8 cellular contexts compared by ENCODE assay signal in the genomic region with DNA sequence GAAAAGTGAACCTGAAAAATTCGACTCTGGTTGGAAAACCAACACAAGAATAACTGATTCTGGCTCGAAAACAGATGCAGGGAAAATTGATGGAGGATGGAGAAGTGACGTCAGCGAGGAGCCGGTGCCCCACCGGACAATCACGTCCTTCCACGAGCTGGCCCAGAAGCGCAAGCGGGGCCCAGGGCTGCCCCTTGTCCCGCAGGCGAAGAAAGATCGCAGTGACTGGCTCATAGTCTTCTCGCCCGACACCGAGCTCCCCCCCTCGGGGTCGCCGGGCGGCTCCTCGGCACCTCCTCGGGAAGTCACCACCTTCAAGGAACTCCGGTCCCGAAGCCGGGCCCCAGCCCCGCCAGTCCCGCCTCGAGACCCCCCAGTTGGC. TPM values are rescaled to one million over a fixed set of nuclear protein-coding genes. Genes with fewer than 3 reads are reported as not detected.
DNase-seq lines count a peak whose midpoint lies in the region; ATAC-seq and TF ChIP-seq lines count a peak whose summit lies in the region.

No MANE protein-coding gene starts in this region.

- H3K9ac ChIP-seq in HUES48 (ENCODE audit: low read depth, low read length), result no peak overlapping the region

- peak overlapping the region; percentile 39 to 78 (median 71) for H3K4me3 Mint-ChIP-seq in CD4-positive, alpha-beta memory T cell

- H3K27me3 ChIP-seq in CD4-positive, alpha-beta memory T cell (ENCODE audit: insufficient read depth, low read length), result no peaks in the 10 kb centered on the region
- H3K27me3 ChIP-seq in HUES48 (ENCODE audit: control insufficient read depth, insufficient read depth, low read length) (peaks cover 12% of the 10 kb centered on the region), adrenal gland (no peaks in the 10 kb centered on the region)

- H3K4me1 Mint-ChIP-seq in CD4-positive, alpha-beta memory T cell, result peaks cover 15 to 50% (median 29%) of the 10 kb centered on the region in 4 donors

- CTCF ChIA-PET in CD4-positive, alpha-beta memory T cell (lab: Charles Lee; ENCODE audit: partially characterized antibody), result interaction anchor here (0.8 to 10.1 kb wide), 11 partner anchors 9 to 129 kb away, joined by 3 to 143 read pairs (median 4); a partner anchor contains a TSS

- H3K36me3 Mint-ChIP-seq in CD4-positive, alpha-beta memory T cell, result peaks cover 5 to 12% of the 10 kb centered on the region in 2 donors

- 1 to 2% (median 1%) methylated on average over 13 to 28 of the region's 28 CpGs for WGBS in adrenal gland, 4 donors

- no peak for TF ChIP-seq POLR2A in adrenal gland (IDR thresholded peaks at IDR 0.05)

- no peak overlapping the region for H3K4me3 ChIP-seq in CD4-positive, alpha-beta memory T cell (ENCODE audit: low read length in 2 of 2)
- H3K4me3 ChIP-seq in HUES48 (ENCODE audit: low read depth, low read length) (peak overlapping the region; percentile 85), adrenal gland (peak overlapping the region in 2 of 4 donors; percentile 78 to 80)

- peak overlapping the region; percentile 96 for H3K27ac ChIP-seq in CD4-positive, alpha-beta memory T cell (ENCODE audit: low read depth, low read length)
- peak overlapping the region; percentile 96 for H3K27ac ChIP-seq in HUES48 (ENCODE audit: low read depth, low read length)
- peak overlapping the region in 4 of 5 donors; percentile 77 to 97 (median 95) for H3K27ac ChIP-seq in adrenal gland

- no peaks in the 10 kb centered on the region for H3K9me3 Mint-ChIP-seq in CD4-positive, alpha-beta memory T cell

- POLR2A ChIA-PET in CD4-positive, alpha-beta memory T cell (lab: Charles Lee; ENCODE audit: partially characterized antibody), result interaction anchor here (1.1 to 3.7 kb wide), 12 partner anchors 13 to 240 kb away, joined by 4 to 39 read pairs (median 10); a partner anchor contains a TSS

- no peak for ATAC-seq in GM21447 (IDR thresholded peaks at IDR 0.05; ENCODE audit: unreplicated experiment)

- no peaks in the 10 kb centered on the region for H3K9me3 ChIP-seq in CD4-positive, alpha-beta memory T cell (ENCODE audit: control insufficient read depth in 1 of 2, low read length in 2 of 2)
- H3K9me3 ChIP-seq in HUES48 (ENCODE audit: control insufficient read depth, insufficient read depth, low read length) (no peaks in the 10 kb centered on the region), adrenal gland (replicated peaks in 1 of 3) (no peaks in the 10 kb centered on the region)

- intact Hi-C loops in CD4-positive, alpha-beta memory T cell (cut with micrococcal nuclease), result loop anchor here (5.0 to 10.0 kb wide), 2 partner anchors 148 to 385 kb away; a partner anchor contains a TSS
- intact Hi-C loops in adrenal gland (cut with DNase I), result loop anchor here (5.0 kb wide), 2 partner anchors 45 to 70 kb away; a partner anchor contains a TSS

- H3K27ac Mint-ChIP-seq in CD4-positive, alpha-beta memory T cell, result peak overlapping the region in 3 of 7 donors; percentile 25 to 41 (median 38)

- TF ChIP-seq CTCF in adrenal gland (IDR thresholded peaks at IDR 0.05), result no peak

- no peaks in the 10 kb centered on the region for H3K36me3 ChIP-seq in CD4-positive, alpha-beta memory T cell (ENCODE audit: insufficient read depth, low read length)
- H3K36me3 ChIP-seq in HUES48 (ENCODE audit: control insufficient read depth, insufficient read depth, low read length) (peaks cover 41% of the 10 kb centered on the region), adrenal gland (replicated peaks in 1 of 2) (peaks cover 0 to 15% of the 10 kb centered on the region in 2 donors)

- H3K27me3 Mint-ChIP-seq in CD4-positive, alpha-beta memory T cell, result no peaks in the 10 kb centered on the region

- H3K4me1 ChIP-seq in CD4-positive, alpha-beta memory T cell (ENCODE audit: insufficient read depth, low read length), result peaks cover 31% of the 10 kb centered on the region
- H3K4me1 ChIP-seq in HUES48 (ENCODE audit: control insufficient read depth, insufficient read depth, low read length) (peaks cover 24% of the 10 kb centered on the region), adrenal gland (replicated peaks in 1 of 2) (peaks cover 26 to 43% of the 10 kb centered on the region in 2 donors)

- DNase-seq in CD4-positive, alpha-beta memory T cell, result no peak
- DNase-seq in adrenal gland (peak; percentile 49 to 77 (median 59)), iPS-NIHi7 (ENCODE audit: extremely low spot score) (peak; percentile 35), HuH-7.5 (ENCODE audit: low spot score) (no peak), GM19240 (ENCODE audit: insufficient read length, low spot score) (no peak)
- DNase-seq in stimulated activated CD8-positive, alpha-beta memory T cell treated with anti-CD3 and anti-CD28 coated beads, Interleukin-4, amount 100 ng/mL, for 48 hours, result peak; percentile 47

RNA-seq across cellular contexts. Expression of a gene that starts 1.9 kb away (rescaled TPM):
- 10 to 100 TPM; 20.0 to 20.1 TPM for total RNA-seq in CD4-positive, alpha-beta memory T cell
- polyA plus RNA-seq in CD4-positive, alpha-beta memory T cell, result 10 to 100 TPM in 1 of 2 donors, 1 to 10 TPM in 1; 6.8 to 11.8 TPM
- 10 to 100 TPM; 10.8 to 64.9 (median 27.3) TPM for total RNA-seq in adrenal gland
- polyA plus RNA-seq in adrenal gland, result 100 to 1,000 TPM in 1 of 3 donors, 10 to 100 TPM in 2; 15.1 to 111 (median 53.7) TPM

RNA-seq across cellular contexts. Expression of a gene that starts 13.9 kb away (rescaled TPM):
- 10 to 100 TPM; 82.8 to 91.3 TPM for total RNA-seq in CD4-positive, alpha-beta memory T cell
- 100 to 1,000 TPM; 100 to 157 TPM for polyA plus RNA-seq in CD4-positive, alpha-beta memory T cell
- 1,000 to 10,000 TPM in 1 of 8 donors, 100 to 1,000 TPM in 7; 107 to 1,119 (median 172) TPM for total RNA-seq in adrenal gland
- polyA plus RNA-seq in adrenal gland, result 1,000 to 10,000 TPM in 1 of 3 donors, 100 to 1,000 TPM in 2; 167 to 2,274 (median 225) TPM

RNA-seq across cellular contexts. Expression of a gene that starts 21.3 kb away (rescaled TPM):
- total RNA-seq in CD4-positive, alpha-beta memory T cell, result not detected
- polyA plus RNA-seq in CD4-positive, alpha-beta memory T cell, result not detected
- under 1 TPM in 2 of 8 donors, not detected in 6; 0.18 to 0.34 TPM for total RNA-seq in adrenal gland
- under 1 TPM in 2 of 3 donors, not detected in 1; 0.10 to 0.24 TPM for polyA plus RNA-seq in adrenal gland

RNA-seq across cellular contexts. Expression of a gene that starts 45.3 kb away (rescaled TPM):
- 1 to 10 TPM; 4.9 to 5.3 TPM for total RNA-seq in CD4-positive, alpha-beta memory T cell
- polyA plus RNA-seq in CD4-positive, alpha-beta memory T cell, result under 1 TPM; 0.10 to 0.41 TPM
- total RNA-seq in adrenal gland, result 1 to 10 TPM; 1.0 to 6.5 (median 3.7) TPM
- 10 to 100 TPM in 1 of 3 donors, 1 to 10 TPM in 2; 3.1 to 14.5 (median 6.2) TPM for polyA plus RNA-seq in adrenal gland

RNA-seq across cellular contexts. Expression of a gene that starts 49.3 kb away (rescaled TPM):
- 100 to 1,000 TPM; 123 to 126 TPM for total RNA-seq in CD4-positive, alpha-beta memory T cell
- polyA plus RNA-seq in CD4-positive, alpha-beta memory T cell, result 10 to 100 TPM; 11.4 to 21.5 TPM
- total RNA-seq in adrenal gland, result 10 to 100 TPM; 10.7 to 94.2 (median 54.9) TPM
- polyA plus RNA-seq in adrenal gland, result 100 to 1,000 TPM in 2 of 3 donors, 10 to 100 TPM in 1; 47.1 to 162 (median 122) TPM

Comparison
In these comparisons a context has a peak if more than half of its experiments do, and no peak if none do; other contexts are left out.
1. DNase-seq: peak in adrenal gland (7 of 7), iPS-NIHi7 (single experiment) and stimulated activated CD8-positive, alpha-beta memory T cell treated with anti-CD3 and anti-CD28 coated beads, Interleukin-4, amount 100 ng/mL, for 48 hours (single experiment); none in CD4-positive, alpha-beta memory T cell (0 of 5), HuH-7.5 (single experiment) and GM19240 (single experiment).
2. Peak in every context shown above with its lines, with median percentiles within 50 percentile points of each other: H3K27ac ChIP-seq.